ENCODE assay signal across 19 cellular contexts in genomic region chr20:54231006-54231405, GRCh38. TPM values are rescaled to one million over a fixed set of nuclear protein-coding genes. Genes with fewer than 3 reads are reported as not detected.
"Had no signal": no experiment of that assay in that cellular context is flagged by ENCODE, and none has a peak within 500 bp of the region (broad histone marks: within the 10 kb centered on the region; RNA-seq: fewer than 3 reads in every experiment).

No MANE protein-coding gene starts in this region.

- H3K36me3 Mint-ChIP-seq: brain had no signal

- DNase-seq: activated CD4-positive, CD25-positive, alpha-beta regulatory T cell treated with anti-CD3 and anti-CD28 coated beads, Interleukin-2, amount 50 U/mL, for 72 hours; activated T-cell treated with anti-CD3 and anti-CD28 coated beads, Interleukin-2, amount 50 U/mL, for 72 hours; central memory CD4-positive, alpha-beta T cell; foreskin fibroblast; glutamatergic neuron; hypothalamus; islet precursor cell; lower lobe of right lung; occipital lobe; retina; stimulated activated naive B cell treated with anti-CD40 and anti-IgM and Interleukin-4, amounts not matched to agents 10 μg/mL and 1 μg/mL and 100 μg/mL, for 72 hours; thyroid gland had no signal

- H3K4me1 Mint-ChIP-seq: brain had no signal

- H3K4me3 Mint-ChIP-seq: activated naive CD8-positive, alpha-beta T cell; activated T-cell treated with anti-CD3 and anti-CD28 coated beads, Interleukin-2, amount 50 U/mL, for 72 hours; brain; nephron; stimulated activated naive B cell treated with anti-CD40 and anti-IgM and Interleukin-4, amounts not matched to agents 10 μg/mL and 1 μg/mL and 100 μg/mL, for 72 hours; T-helper 1 cell treated with Interleukin-12 subunit alpha and Interleukin-12 subunit beta and Interleukin-4 antibody, amounts not matched to agents 30 μg/mL and 1 μg/mL, for 36 hours had no signal

- H3K27ac Mint-ChIP-seq: activated naive CD8-positive, alpha-beta T cell; activated T-cell treated with anti-CD3 and anti-CD28 coated beads, Interleukin-2, amount 50 U/mL, for 72 hours; brain; stimulated activated naive B cell treated with anti-CD40 and anti-IgM and Interleukin-4, amounts not matched to agents 10 μg/mL and 1 μg/mL and 100 μg/mL, for 72 hours; T-helper 1 cell treated with Interleukin-12 subunit alpha and Interleukin-12 subunit beta and Interleukin-4 antibody, amounts not matched to agents 30 μg/mL and 1 μg/mL, for 36 hours had no signal

- H3K27ac ChIP-seq: lower lobe of right lung, thyroid gland, VCaP had no signal

- H3K27me3 ChIP-seq: thyroid gland had no signal

- H3K36me3 ChIP-seq: lower lobe of right lung, thyroid gland had no signal

- H3K4me1 ChIP-seq: lower lobe of right lung, thyroid gland had no signal

- ATAC-seq: activated T-cell treated with anti-CD3 and anti-CD28 coated beads, Interleukin-2, amount 50 U/mL, for 72 hours; lower lobe of right lung; stimulated activated naive B cell treated with anti-CD40 and anti-IgM and Interleukin-4, amounts not matched to agents 10 μg/mL and 1 μg/mL and 100 μg/mL, for 72 hours had no signal

- H3K4me3 ChIP-seq: lower lobe of right lung, thyroid gland had no signal

RNA-seq across cellular contexts. Expression of gene CYP24A1, which starts 57.2 kb away (rescaled TPM):
- total RNA-seq: activated T-cell treated with anti-CD3 and anti-CD28 coated beads, Interleukin-2, amount 50 U/mL, for 72 hours; occipital lobe; posterior vena cava; subcutaneous adipose tissue had no signal
